In the genomic region with DNA sequence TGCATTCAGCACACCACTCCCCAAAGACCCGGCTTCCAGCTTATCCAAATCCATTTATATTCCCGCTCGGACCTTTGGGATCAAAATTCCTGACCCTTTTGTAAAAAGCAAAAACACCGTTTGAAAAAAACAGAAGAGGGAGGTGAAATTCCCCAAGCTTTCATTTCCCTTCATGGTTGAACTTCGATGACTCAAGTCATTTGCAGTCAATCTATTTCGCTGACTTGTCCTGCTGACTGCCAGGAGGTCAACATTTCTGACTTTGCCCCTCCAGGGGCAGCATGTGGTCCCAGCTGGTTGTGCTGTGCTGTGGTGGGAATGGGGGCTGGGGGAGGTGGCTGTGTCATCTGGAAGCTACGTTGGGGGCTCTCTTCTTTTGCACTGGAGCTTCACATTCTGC, we compare ENCODE assay signal across 11 cellular contexts.
DNase-seq lines count a peak whose midpoint lies in the region; TF ChIP-seq lines count a peak whose summit lies in the region.
"Had no signal": no experiment of that assay in that cellular context is flagged by ENCODE, and none has a peak within 500 bp of the region (broad histone marks: within the 10 kb centered on the region; RNA-seq: fewer than 3 reads in every experiment).

No MANE protein-coding gene starts in this region.

- peak overlapping the region; percentile 15; the same call in 1 of the 2 replicates for H3K9ac ChIP-seq in GM23248
- H3K9ac ChIP-seq in fibroblast of lung (ENCODE audit: insufficient read depth, low read length) = no peak overlapping the region

- WGBS in GM23248 (ENCODE audit: low coverage in 1 of 2, low lambda C conversion rate in 2 of 2, missing lambda C conversion rate in 2 of 2), 2 experiments = 56% methylated on average over 7 of the region's 7 CpGs

- no peaks in the 10 kb centered on the region for H4K20me1 ChIP-seq in GM23248 (ENCODE audit: insufficient read depth)
- no peaks in the 10 kb centered on the region for H4K20me1 ChIP-seq in fibroblast of lung (ENCODE audit: control insufficient read depth, extremely low read depth, insufficient read depth, low read length)

- H3K4me1 ChIP-seq in GM23248 (ENCODE audit: insufficient read depth) (peaks cover 17% of the 10 kb centered on the region; the same call in 1 of the 2 replicates), SJCRH30 (peaks cover 32% of the 10 kb centered on the region), fibroblast of lung (ENCODE audit: control insufficient read depth, extremely low read depth, insufficient read depth, low read length) (no peaks in the 10 kb centered on the region), A673 (ENCODE audit: insufficient read depth, low read length, poor library complexity, severe bottlenecking) (no peaks in the 10 kb centered on the region)
- H3K4me1 ChIP-seq: HAP-1 had no signal

- intact Hi-C loops in A673 (cut with micrococcal nuclease; ENCODE audit: unreplicated experiment) = no loop called here

- no TSS peak for BruUV-seq in A673 (replicated peaks; lab: Mats Ljungman, UMichigan)

- H2AFZ ChIP-seq in GM23248 = peak overlapping the region; percentile 52
- H2AFZ ChIP-seq in fibroblast of lung (ENCODE audit: low read length) = peak overlapping the region; percentile 36

- TF ChIP-seq CTCF in fibroblast of lung (conservative IDR thresholded peaks at IDR 0.05 in 1 of 2, IDR thresholded peaks at IDR 0.05 in 1 of 2; ENCODE audit: low read depth in 1 of 2, low read length in 2 of 2) (no peak), A673 (conservative IDR thresholded peaks at IDR 0.05; ENCODE audit: low read depth, low read length) (no peak)

- H3K79me2 ChIP-seq in GM23248 (ENCODE audit: insufficient read depth) (no peaks in the 10 kb centered on the region), fibroblast of lung (ENCODE audit: control insufficient read depth, insufficient read depth, low read length) (no peaks in the 10 kb centered on the region)

- in situ Hi-C loops in GM23248 (cut with MboI) = no loop called here

- 0 out of 2 replicates have a peak, but pooled peaks cover 5% of the 10 kb centered on the region for H3K27me3 ChIP-seq in GM23248 (replicated peaks; ENCODE audit: insufficient read depth)
- no peaks in the 10 kb centered on the region for H3K27me3 ChIP-seq in SJCRH30
- no peaks in the 10 kb centered on the region for H3K27me3 ChIP-seq in fibroblast of lung (ENCODE audit: control insufficient read depth, insufficient read depth, low read length)
- H3K27me3 ChIP-seq in A673 (replicated peaks; ENCODE audit: insufficient read depth, low read depth, low read length, poor library complexity) = no peaks in the 10 kb centered on the region

- no peaks in the 10 kb centered on the region for H3K9me2 ChIP-seq in GM23248 (ENCODE audit: insufficient read depth)

- POLR2A ChIA-PET in A673 (lab: Charles Lee; ENCODE audit: low non-redundant PET) = no interaction called here

- H3K36me3 ChIP-seq in GM23248 (ENCODE audit: low read depth) (no peaks in the 10 kb centered on the region), SJCRH30 (no peaks in the 10 kb centered on the region), fibroblast of lung (ENCODE audit: control insufficient read depth, insufficient read depth, low read length) (no peaks in the 10 kb centered on the region), A673 (ENCODE audit: insufficient read depth, low read length, poor library complexity, severe bottlenecking) (no peaks in the 10 kb centered on the region)
- H3K36me3 ChIP-seq: HAP-1, WERI-Rb-1 had no signal

- DNase-seq in GM23248 (peak; percentile 56), SJCRH30 (peak in 1 of 2 experiments; percentile 32), fibroblast of lung (ENCODE audit: low read depth in 2 of 2) (peak; percentile 38 to 48), skeletal muscle cell (ENCODE audit: low read depth) (no peak), A673 (ENCODE audit: low spot score) (no peak), DMS153 treated with DMSO at 0.1 percent for 48 hours (lab: John Stamatoyannopoulos, UW; ENCODE audit: unreplicated experiment) (no peak), NCI-H146 treated with DMSO at 0.1 percent for 48 hours (lab: John Stamatoyannopoulos, UW; ENCODE audit: unreplicated experiment) (no peak)
- DNase-seq: left colon; stimulated activated CD4-positive, alpha-beta T cell treated with anti-CD3 and anti-CD28 coated beads, Interleukin-4, amount 100 ng/mL, for 4 hours; WERI-Rb-1 had no signal

- H3K4me2 ChIP-seq in GM23248 (ENCODE audit: unreplicated experiment) (peak overlapping the region; percentile 65), fibroblast of lung (ENCODE audit: extremely low read depth, insufficient read depth, low read length) (peak overlapping the region; percentile 76)

- H3K27ac ChIP-seq in GM23248 (peak overlapping the region; percentile 45), SJCRH30 (peak overlapping the region; percentile 74), fibroblast of lung (ENCODE audit: insufficient read depth, low read length) (peak overlapping the region; percentile 66), A673 (ENCODE audit: low read depth, low read length, poor library complexity, severe bottlenecking) (no peak overlapping the region)
- H3K27ac ChIP-seq: WERI-Rb-1 had no signal

- CTCF ChIA-PET in A673 (lab: Charles Lee) = no interaction called here

- H3F3A ChIP-seq in GM23248 (ENCODE audit: insufficient read depth) = peaks cover 16% of the 10 kb centered on the region

- H3K4me3 ChIP-seq in GM23248 (peak overlapping the region; percentile 48), SJCRH30 (peak overlapping the region; percentile 26), fibroblast of lung (replicated peaks in 1 of 4; ENCODE audit: control extremely low read depth in 1 of 4, insufficient read depth in 1 of 4, low read depth in 3 of 4, low read length in 4 of 4) (peak overlapping the region in 3 of 4 experiments; percentile 5 to 37 (median 9)), skeletal muscle cell (ENCODE audit: low read depth, low read length) (peak overlapping the region; percentile 24), A673 (ENCODE audit: low read depth, low read length, poor library complexity, severe bottlenecking) (no peak overlapping the region)
- H3K4me3 ChIP-seq: HAP-1 had no signal

- H3K9me3 ChIP-seq in GM23248 (ENCODE audit: low read depth) (no peaks in the 10 kb centered on the region), SJCRH30 (replicated peaks) (no peaks in the 10 kb centered on the region), fibroblast of lung (ENCODE audit: control insufficient read depth, insufficient read depth, low read depth, low read length) (no peaks in the 10 kb centered on the region), A673 (ENCODE audit: low read depth, low read length, poor library complexity, severe bottlenecking) (no peaks in the 10 kb centered on the region)
- H3K9me3 ChIP-seq: HAP-1 had no signal

Comparison
In these comparisons a context has a peak if more than half of its experiments do, and no peak if none do; other contexts are left out.
1. DNase-seq: peak in GM23248 (single experiment) and fibroblast of lung (2 of 2); none in skeletal muscle cell (single experiment), A673 (single experiment), DMS153 treated with DMSO at 0.1 percent for 48 hours (single experiment) and NCI-H146 treated with DMSO at 0.1 percent for 48 hours (single experiment).